13 cellular contexts compared by ENCODE assay signal in genomic region chr6:139765825-139766285, GRCh38.
A peak's percentile ranks its signal among the peaks of the same experiment; 100 is the strongest.
DNase-seq lines count a peak whose midpoint lies in the region; FAIRE-seq and TF ChIP-seq lines count a peak whose summit lies in the region.
"Had no signal": no experiment of that assay in that cellular context is flagged by ENCODE, and none has a peak within 500 bp of the region (broad histone marks: within the 10 kb centered on the region; RNA-seq: fewer than 3 reads in every experiment).

No MANE protein-coding gene starts in this region.

- CTCF ChIA-PET in RWPE1 (lab: Yijun Ruan, JAX), result no interaction called here

- POLR2A ChIA-PET in RWPE1 (lab: Yijun Ruan, JAX; ENCODE audit: low non-redundant PET), result no interaction called here

- no peaks in the 10 kb centered on the region for H3K36me3 ChIP-seq in fibroblast of lung (ENCODE audit: control insufficient read depth, insufficient read depth, low read length)
- no peaks in the 10 kb centered on the region for H3K36me3 ChIP-seq in rectal smooth muscle tissue (ENCODE audit: control insufficient read depth, insufficient read depth, low read length)

- peaks cover 13% of the 10 kb centered on the region for H3K4me1 ChIP-seq in fibroblast of lung (ENCODE audit: control insufficient read depth, extremely low read depth, insufficient read depth, low read length)
- H3K4me1 ChIP-seq in rectal smooth muscle tissue (ENCODE audit: control insufficient read depth, insufficient read depth, low read length), result peaks cover 16% of the 10 kb centered on the region

- H4K20me1 ChIP-seq in fibroblast of lung (ENCODE audit: control insufficient read depth, extremely low read depth, insufficient read depth, low read length), result no peaks in the 10 kb centered on the region

- H3K9me3 ChIP-seq in fibroblast of lung (ENCODE audit: control insufficient read depth, insufficient read depth, low read depth, low read length), result no peaks in the 10 kb centered on the region

- H3K4me3 ChIP-seq in fibroblast of lung (replicated peaks in 1 of 4; ENCODE audit: control extremely low read depth in 1 of 4, insufficient read depth in 1 of 4, low read depth in 3 of 4, low read length in 4 of 4) (no peak overlapping the region), rectal smooth muscle tissue (ENCODE audit: low read length) (no peak overlapping the region)

- no peak overlapping the region for H3K4me2 ChIP-seq in fibroblast of lung (ENCODE audit: extremely low read depth, insufficient read depth, low read length)

- H3K27me3 ChIP-seq in fibroblast of lung (ENCODE audit: control insufficient read depth, insufficient read depth, low read length) (no peaks in the 10 kb centered on the region), rectal smooth muscle tissue (ENCODE audit: control insufficient read depth, insufficient read depth, low read length) (no peaks in the 10 kb centered on the region)

- DNase-seq in GM19239 (ENCODE audit: insufficient read length, low spot score) (no peak), RWPE1 (ENCODE audit: low spot score) (peak; percentile 59), fibroblast of lung (ENCODE audit: low read depth in 2 of 2) (peak; percentile 70 to 74), C1 segment of cervical spinal cord (lab: John Stamatoyannopoulos, UW) (no peak), caudate nucleus (lab: John Stamatoyannopoulos, UW) (no peak), NAMALWA (ENCODE audit: low spot score) (no peak)
- DNase-seq in activated CD4-positive, alpha-beta T cell treated with anti-CD3 and anti-CD28 coated beads, Interleukin-2, amount 50 U/mL, for 4 hours, result no peak
- DNase-seq: activated effector memory CD4-positive, alpha-beta T cell treated with Interleukin-2 at 50 U/mL for 16 hours; NCI-H524; stimulated activated CD4-positive, alpha-beta T cell treated with anti-CD3 and anti-CD28 coated beads, Interleukin-4, amount 100 ng/mL, for 24 hours had no signal

- H3K9ac ChIP-seq in fibroblast of lung (ENCODE audit: insufficient read depth, low read length) (no peak overlapping the region), rectal smooth muscle tissue (ENCODE audit: low read length) (no peak overlapping the region)

- TF ChIP-seq CTCF in RWPE1 (conservative IDR thresholded peaks at IDR 0.05; ENCODE audit: low read depth) (no peak), fibroblast of lung (conservative IDR thresholded peaks at IDR 0.05 in 1 of 2, IDR thresholded peaks at IDR 0.05 in 1 of 2; ENCODE audit: low read depth in 1 of 2, low read length in 2 of 2) (no peak)

- peak; percentile 48 for FAIRE-seq in GM19239 (lab: Jason Lieb, UNC)
- FAIRE-seq: endometrium had no signal

- H3K79me2 ChIP-seq in fibroblast of lung (ENCODE audit: control insufficient read depth, insufficient read depth, low read length), result no peaks in the 10 kb centered on the region

- H2AFZ ChIP-seq in fibroblast of lung (ENCODE audit: low read length), result no peak overlapping the region

- H3K27ac ChIP-seq in RWPE1 (no peak overlapping the region), fibroblast of lung (ENCODE audit: insufficient read depth, low read length) (peak overlapping the region; percentile 76), rectal smooth muscle tissue (ENCODE audit: low read depth, low read length) (peak overlapping the region; percentile 59), caudate nucleus (ENCODE audit: low read depth, low read length) (no peak overlapping the region)
- H3K27ac ChIP-seq: VCaP had no signal

Comparison
In these comparisons a context has a peak if more than half of its experiments do, and no peak if none do; other contexts are left out.
1. DNase-seq: peak in RWPE1 (single experiment) and fibroblast of lung (2 of 2); none in GM19239 (single experiment), activated CD4-positive, alpha-beta T cell treated with anti-CD3 and anti-CD28 coated beads, Interleukin-2, amount 50 U/mL, for 4 hours (0 of 2), C1 segment of cervical spinal cord (0 of 14), caudate nucleus (0 of 61) and NAMALWA (single experiment).
2. H3K27ac ChIP-seq: peak in fibroblast of lung (single experiment) and rectal smooth muscle tissue (single experiment); none in RWPE1 (single experiment) and caudate nucleus (single experiment).